ENCODE assay signal across 26 cellular contexts in genomic region chr13:95253033-95253432, GRCh38. TPM values are rescaled to one million over a fixed set of nuclear protein-coding genes. Genes with fewer than 3 reads are reported as not detected.
A peak's percentile ranks its signal among the peaks of the same experiment; 100 is the strongest.
DNase-seq lines count a peak whose midpoint lies in the region; ATAC-seq, FAIRE-seq and TF ChIP-seq lines count a peak whose summit lies in the region.
"Had no signal": no experiment of that assay in that cellular context is flagged by ENCODE, and none has a peak within 500 bp of the region (broad histone marks: within the 10 kb centered on the region; RNA-seq: fewer than 3 reads in every experiment).

No MANE protein-coding gene starts in this region.

- H3K36me3 Mint-ChIP-seq in nephron progenitor cell (ENCODE audit: low read depth) = peaks cover 18% of the 10 kb centered on the region
- H3K36me3 Mint-ChIP-seq: CD14-positive monocyte had no signal

- DNase-seq in GM18507 (ENCODE audit: extremely low spot score, insufficient read length, low read depth) = no peak
- peak; percentile 54 for DNase-seq in NCI-H2171 (lab: John Stamatoyannopoulos, UW)
- DNase-seq in nephron progenitor cell = no peak
- DNase-seq in AML-193 (lab: John Stamatoyannopoulos, UW) = no peak
- DNase-seq in cerebellum (ENCODE audit: low spot score) = no peak
- no peak for DNase-seq in lower lobe of right lung
- DNase-seq: BE2C, DMS79, EL, GDM1, Karpas-422, NCI-H1092 treated with DMSO at 0.1 percent for 48 hours, NCI-H1436, NCI-H187, NCI-H2081 treated with DMSO at 0.1 percent for 48 hours, NCI-H524, NCI-H774, PC-3, SJCRH30, T-helper 17 cell, T1000 had no signal

- H3K27ac Mint-ChIP-seq in nephron progenitor cell = peak overlapping the region; percentile 65
- H3K27ac Mint-ChIP-seq: CD14-positive monocyte, T-helper 17 cell had no signal

- ATAC-seq in HG02610 (IDR thresholded peaks at IDR 0.05; ENCODE audit: unreplicated experiment) = peak; percentile 45
- ATAC-seq in lower lobe of right lung = no peak
- no peak for ATAC-seq in GM19455 (IDR thresholded peaks at IDR 0.05; ENCODE audit: unreplicated experiment)
- ATAC-seq: PC-3, Right ventricle myocardium inferior, SK-N-SH treated with all-trans-retinoic acid at 6 μM for 48 hours, T-helper 17 cell had no signal

- FAIRE-seq in GM18507 (lab: Jason Lieb, UNC) = peak; percentile 12

- no peak overlapping the region for H3K4me3 Mint-ChIP-seq in nephron progenitor cell
- H3K4me3 Mint-ChIP-seq: CD14-positive monocyte, T-helper 17 cell had no signal

- H3K9me3 Mint-ChIP-seq in nephron progenitor cell = no peaks in the 10 kb centered on the region
- H3K9me3 Mint-ChIP-seq: CD14-positive monocyte had no signal

- no peaks in the 10 kb centered on the region for H3K27me3 Mint-ChIP-seq in nephron progenitor cell (ENCODE audit: low read depth, poor library complexity)
- H3K27me3 Mint-ChIP-seq: T-helper 17 cell had no signal

- H3K27ac ChIP-seq in lower lobe of right lung = no peak overlapping the region

- no peaks in the 10 kb centered on the region for H3K4me1 Mint-ChIP-seq in nephron progenitor cell

- TF ChIP-seq CTCF in nephron progenitor cell (IDR thresholded peaks at IDR 0.05) (no peak), lower lobe of right lung (IDR thresholded peaks at IDR 0.05) (no peak)

- intact Hi-C loops in lower lobe of right lung (cut with DNase I) = no loop called here

- H3K4me3 ChIP-seq in lower lobe of right lung = no peak overlapping the region
- H3K4me3 ChIP-seq: SJCRH30 had no signal

- no peaks in the 10 kb centered on the region for H3K9me3 ChIP-seq in lower lobe of right lung
- H3K9me3 ChIP-seq: BE2C, SJCRH30 had no signal

- no peaks in the 10 kb centered on the region for H3K36me3 ChIP-seq in lower lobe of right lung
- H3K36me3 ChIP-seq: BE2C, SJCRH30 had no signal

- no peaks in the 10 kb centered on the region for H3K4me1 ChIP-seq in lower lobe of right lung

- H3K27me3 ChIP-seq in lower lobe of right lung (ENCODE audit: low read depth) = no peaks in the 10 kb centered on the region
- H3K27me3 ChIP-seq: BE2C, SJCRH30 had no signal

RNA-seq across cellular contexts. Expression of gene ABCC4, which starts 48.2 kb away (rescaled TPM):
- total RNA-seq in cerebellum (8.3 TPM), lower lobe of right lung (32.2 TPM)
